In genomic region chr22:25659413-25659812, GRCh38 we compare ENCODE assay signal across 31 cellular contexts.
"Had no signal": no experiment of that assay in that cellular context is flagged by ENCODE, and none has a peak within 500 bp of the region (broad histone marks: within the 10 kb centered on the region; RNA-seq: fewer than 3 reads in every experiment).

No MANE protein-coding gene starts in this region.

- H3K27ac ChIP-seq: ascending aorta, breast epithelium, cardiac muscle cell, colonic mucosa, esophagus muscularis mucosa, foreskin keratinocyte, gastrocnemius medialis, heart left ventricle had no signal

- H3K9me3 Mint-ChIP-seq: activated CD4-positive, alpha-beta memory T cell treated with anti-CD3 and anti-CD28 coated beads for 36 hours; activated naive CD4-positive, alpha-beta T cell treated with anti-CD3 and anti-CD28 coated beads, Interleukin-2, amount 10 ng/mL, durations not matched to agents 7 days and 5 days; activated naive CD4-positive, alpha-beta T cell treated with anti-CD3 and anti-CD28 coated beads, Interleukin-2, amount 50 U/mL, for 72 hours; activated naive CD8-positive, alpha-beta T cell treated with anti-CD3 and anti-CD28 coated beads, Interleukin-2, amount 10 ng/mL, durations not matched to agents 7 days and 5 days; brain; effector memory CD8-positive, alpha-beta T cell; WTC11 had no signal

- H3K27ac Mint-ChIP-seq: activated CD4-positive, alpha-beta memory T cell treated with anti-CD3 and anti-CD28 coated beads for 36 hours; activated CD8-positive, alpha-beta memory T cell treated with anti-CD3 and anti-CD28 coated beads, Interleukin-2, amount 10 ng/mL, durations not matched to agents 7 days and 5 days; activated CD8-positive, alpha-beta T cell treated with anti-CD3 and anti-CD28 coated beads, Interleukin-2, amount 10 ng/mL, durations not matched to agents 7 days and 5 days; activated naive CD4-positive, alpha-beta T cell treated with anti-CD3 and anti-CD28 coated beads, Interleukin-2, amount 10 ng/mL, durations not matched to agents 7 days and 5 days; activated naive CD4-positive, alpha-beta T cell treated with anti-CD3 and anti-CD28 coated beads, Interleukin-2, amount 50 U/mL, for 72 hours; activated naive CD8-positive, alpha-beta T cell treated with anti-CD3 and anti-CD28 coated beads, Interleukin-2, amount 10 ng/mL, durations not matched to agents 7 days and 5 days; activated T-helper 1 cell treated with anti-CD3 and anti-CD28 coated beads, Interleukin-12 subunit alpha, Interleukin-12 subunit beta, Interleukin-2, Interleukin-4 antibody, amounts not matched to agents 30 ng/mL and 10 ng/mL and 1 ng/mL, durations not matched to agents 14 hours and 24 hours and 36 hours; effector memory CD8-positive, alpha-beta T cell; WTC11 had no signal

- H3K27me3 ChIP-seq: ascending aorta, breast epithelium, cardiac muscle cell, colonic mucosa, esophagus muscularis mucosa, foreskin keratinocyte, gastrocnemius medialis, heart left ventricle had no signal

- ATAC-seq: activated CD4-positive, CD25-positive, alpha-beta regulatory T cell treated with anti-CD3 and anti-CD28 coated beads, Interleukin-2, amount 50 U/mL, for 24 hours; activated CD8-positive, alpha-beta memory T cell treated with anti-CD3 and anti-CD28 coated beads, Interleukin-2, amount 10 ng/mL, durations not matched to agents 7 days and 5 days; activated CD8-positive, alpha-beta T cell treated with anti-CD3 and anti-CD28 coated beads, Interleukin-2, amount 10 ng/mL, durations not matched to agents 7 days and 5 days; activated naive CD4-positive, alpha-beta T cell treated with anti-CD3 and anti-CD28 coated beads, Interleukin-2, amount 50 U/mL, for 72 hours; effector memory CD8-positive, alpha-beta T cell; foreskin keratinocyte; gastrocnemius medialis; heart left ventricle; WTC11 had no signal

- H3K4me1 Mint-ChIP-seq: WTC11 had no signal

- DNase-seq: activated CD4-positive, alpha-beta memory T cell treated with anti-CD3 and anti-CD28 coated beads for 36 hours; activated CD4-positive, alpha-beta T cell treated with anti-CD3 and anti-CD28 coated beads for 48 hours; activated CD4-positive, alpha-beta T cell treated with anti-CD3 and anti-CD28 coated beads, Interleukin-2, amount 50 U/mL, for 1 hour; activated CD8-positive, alpha-beta memory T cell treated with anti-CD3 and anti-CD28 coated beads, Interleukin-2, amount 10 ng/mL, durations not matched to agents 7 days and 5 days; activated CD8-positive, alpha-beta memory T cell treated with anti-CD3 and anti-CD28 coated beads, Interleukin-2, amount 50 U/mL, for 4 hours; activated CD8-positive, alpha-beta T cell treated with anti-CD3 and anti-CD28 coated beads, Interleukin-2, amount 10 ng/mL, durations not matched to agents 7 days and 5 days; activated gamma-delta T cell; activated naive CD4-positive, alpha-beta T cell; activated naive CD4-positive, alpha-beta T cell treated with anti-CD3 and anti-CD28 coated beads, Interleukin-2, amount 10 ng/mL, durations not matched to agents 7 days and 5 days; activated naive CD8-positive, alpha-beta T cell treated with anti-CD3 and anti-CD28 coated beads, Interleukin-2, amount 10 ng/mL, durations not matched to agents 7 days and 5 days; activated T-cell treated with anti-CD3 and anti-CD28 coated beads, Interleukin-2, amount 50 U/mL, for 1 hour; activated T-cell treated with anti-CD3 and anti-CD28 coated beads, Interleukin-2, amount 50 U/mL, for 48 hours; central memory CD4-positive, alpha-beta T cell; cerebellar nuclear complex; colonic mucosa; effector CD4-positive, alpha-beta T cell; effector memory CD8-positive, alpha-beta T cell; foreskin keratinocyte; gastrocnemius medialis; glutamatergic neuron; heart left ventricle; T-helper 2 cell had no signal

- H3K27me3 Mint-ChIP-seq: activated CD4-positive, alpha-beta memory T cell treated with anti-CD3 and anti-CD28 coated beads for 36 hours; activated naive CD4-positive, alpha-beta T cell treated with anti-CD3 and anti-CD28 coated beads, Interleukin-2, amount 10 ng/mL, durations not matched to agents 7 days and 5 days; activated naive CD8-positive, alpha-beta T cell treated with anti-CD3 and anti-CD28 coated beads, Interleukin-2, amount 10 ng/mL, durations not matched to agents 7 days and 5 days; brain had no signal

- H3K4me3 Mint-ChIP-seq: activated CD4-positive, alpha-beta memory T cell treated with anti-CD3 and anti-CD28 coated beads for 36 hours; activated CD8-positive, alpha-beta memory T cell treated with anti-CD3 and anti-CD28 coated beads, Interleukin-2, amount 10 ng/mL, durations not matched to agents 7 days and 5 days; activated CD8-positive, alpha-beta T cell treated with anti-CD3 and anti-CD28 coated beads, Interleukin-2, amount 10 ng/mL, durations not matched to agents 7 days and 5 days; activated naive CD4-positive, alpha-beta T cell treated with anti-CD3 and anti-CD28 coated beads, Interleukin-2, amount 10 ng/mL, durations not matched to agents 7 days and 5 days; activated naive CD8-positive, alpha-beta T cell treated with anti-CD3 and anti-CD28 coated beads, Interleukin-2, amount 10 ng/mL, durations not matched to agents 7 days and 5 days; activated T-helper 1 cell treated with anti-CD3 and anti-CD28 coated beads, Interleukin-12 subunit alpha, Interleukin-12 subunit beta, Interleukin-2, Interleukin-4 antibody, amounts not matched to agents 30 ng/mL and 10 ng/mL and 1 ng/mL, durations not matched to agents 14 hours and 24 hours and 36 hours; effector memory CD8-positive, alpha-beta T cell; WTC11 had no signal

- H3K36me3 Mint-ChIP-seq: activated CD4-positive, alpha-beta memory T cell treated with anti-CD3 and anti-CD28 coated beads for 36 hours; activated naive CD4-positive, alpha-beta T cell treated with anti-CD3 and anti-CD28 coated beads, Interleukin-2, amount 50 U/mL, for 72 hours; brain; WTC11 had no signal

- H3K4me3 ChIP-seq: ascending aorta, breast epithelium, cardiac muscle cell, colonic mucosa, esophagus muscularis mucosa, gastrocnemius medialis, heart left ventricle had no signal
